In the genomic region with DNA sequence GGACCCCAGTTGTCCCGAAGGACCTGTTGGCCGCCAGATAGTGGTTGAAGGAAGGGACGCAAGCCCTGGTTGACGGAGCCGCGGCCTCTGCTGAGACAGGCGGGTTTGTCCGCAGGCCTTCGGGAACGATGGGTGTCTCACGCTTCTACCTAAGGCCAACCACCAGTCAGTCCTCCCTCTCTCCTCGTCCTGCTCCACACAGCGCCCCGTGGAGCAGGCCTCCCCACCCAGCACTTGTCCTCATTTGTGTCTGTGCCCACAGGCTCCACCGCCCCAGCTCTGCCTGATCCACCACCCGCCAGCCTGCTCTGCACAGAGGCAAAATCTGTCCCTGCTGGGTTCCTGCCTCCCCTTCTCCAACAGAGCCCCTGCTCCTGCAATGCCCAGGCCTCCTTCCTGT, we compare ENCODE assay signal across 36 cellular contexts. TPM values are rescaled to one million over a fixed set of nuclear protein-coding genes. Genes with fewer than 3 reads are reported as not detected.
"Had no signal": no experiment of that assay in that cellular context is flagged by ENCODE, and none has a peak within 500 bp of the region (broad histone marks: within the 10 kb centered on the region; RNA-seq: fewer than 3 reads in every experiment).

No MANE protein-coding gene starts in this region.

- H3K4me1 Mint-ChIP-seq: activated B cell treated with CpG ODN at 0.5 μM for 24 hours; activated CD4-positive, alpha-beta T cell treated with anti-CD3 and anti-CD28 coated beads, Interleukin-2, amount 10 ng/mL, durations not matched to agents 24 days and 14 days; activated naive CD4-positive, alpha-beta T cell treated with anti-CD3 and anti-CD28 coated beads, Interleukin-2, amount 10 ng/mL, durations not matched to agents 7 days and 5 days; activated naive CD4-positive, alpha-beta T cell treated with anti-CD3 and anti-CD28 coated beads, Interleukin-2, amount 50 U/mL, for 24 hours; activated naive CD8-positive, alpha-beta T cell treated with anti-CD3 and anti-CD28 coated beads, Interleukin-2, amount 10 ng/mL, durations not matched to agents 7 days and 5 days; activated naive CD8-positive, alpha-beta T cell treated with anti-CD3 and anti-CD28 coated beads, Interleukin-2, amount 50 U/mL, for 24 hours; central memory CD8-positive, alpha-beta T cell had no signal

- H3K4me3 ChIP-seq: ascending aorta, cardiac muscle cell had no signal

- H3K4me1 ChIP-seq: ascending aorta had no signal

- H3K36me3 ChIP-seq: ascending aorta, cardiac muscle cell had no signal

- H3K9me3 Mint-ChIP-seq: activated CD4-positive, alpha-beta memory T cell treated with anti-CD3 and anti-CD28 coated beads for 36 hours; activated CD4-positive, alpha-beta T cell treated with anti-CD3 and anti-CD28 coated beads, Interleukin-2, amount 10 ng/mL, durations not matched to agents 24 days and 14 days; activated naive CD8-positive, alpha-beta T cell treated with anti-CD3 and anti-CD28 coated beads, Interleukin-2, amount 10 ng/mL, durations not matched to agents 7 days and 5 days; activated T-cell treated with anti-CD3 and anti-CD28 coated beads, Interleukin-2, amount 50 U/mL, for 4 hours; T-helper 2 cell treated with Interferon-gamma antibody and Interleukin-4, amounts not matched to agents 5 μg/mL and 100 μg/mL, for 36 hours had no signal

- DNase-seq: activated B cell treated with CpG ODN at 0.5 μM for 24 hours; activated CD4-positive, alpha-beta memory T cell treated with anti-CD3 and anti-CD28 coated beads for 36 hours; activated CD4-positive, alpha-beta T cell treated with anti-CD3 and anti-CD28 coated beads for 4 hours; activated CD4-positive, alpha-beta T cell treated with anti-CD3 and anti-CD28 coated beads, Interleukin-2, amount 10 ng/mL, durations not matched to agents 24 days and 14 days; activated CD4-positive, alpha-beta T cell treated with anti-CD3 and anti-CD28 coated beads, Interleukin-2, amount 50 U/mL, for 1 hour; activated CD4-positive, alpha-beta T cell treated with anti-CD3 and anti-CD28 coated beads, Interleukin-2, amount 50 U/mL, for 4 hours; activated CD4-positive, CD25-positive, alpha-beta regulatory T cell treated with anti-CD3 and anti-CD28 coated beads, Interleukin-2, amount 50 U/mL, for 72 hours; activated CD8-positive, alpha-beta memory T cell treated with anti-CD3 and anti-CD28 coated beads, Interleukin-2, amount 50 U/mL, for 4 hours; activated CD8-positive, alpha-beta T cell treated with anti-CD3 and anti-CD28 coated beads for 36 hours; activated effector memory CD4-positive, alpha-beta T cell treated with Interleukin-2 at 50 U/mL for 16 hours; activated gamma-delta T cell; activated naive CD4-positive, alpha-beta T cell treated with anti-CD3 and anti-CD28 coated beads, Interleukin-2, amount 10 ng/mL, durations not matched to agents 7 days and 5 days; activated naive CD4-positive, alpha-beta T cell treated with Interleukin-2 at 50 U/mL for 16 hours; activated naive CD8-positive, alpha-beta T cell treated with anti-CD3 and anti-CD28 coated beads, Interleukin-2, amount 10 ng/mL, durations not matched to agents 7 days and 5 days; activated naive CD8-positive, alpha-beta T cell treated with anti-CD3 and anti-CD28 coated beads, Interleukin-2, amount 50 U/mL, for 24 hours; activated T-cell treated with anti-CD3 and anti-CD28 coated beads for 4 hours; activated T-cell treated with anti-CD3 and anti-CD28 coated beads, Interleukin-2, amount 50 U/mL, for 1 hour; activated T-cell treated with anti-CD3 and anti-CD28 coated beads, Interleukin-2, amount 50 U/mL, for 4 hours; amygdala; anterior cingulate cortex; caudate nucleus; T-helper 1 cell; T-helper 2 cell; T-helper 9 cell had no signal

- H3K27ac Mint-ChIP-seq: activated B cell treated with CpG ODN at 0.5 μM for 24 hours; activated CD4-positive, alpha-beta memory T cell treated with anti-CD3 and anti-CD28 coated beads for 36 hours; activated CD4-positive, alpha-beta T cell treated with anti-CD3 and anti-CD28 coated beads, Interleukin-2, amount 10 ng/mL, durations not matched to agents 24 days and 14 days; activated CD8-positive, alpha-beta T cell treated with anti-CD3 and anti-CD28 coated beads for 36 hours; activated naive CD4-positive, alpha-beta T cell treated with anti-CD3 and anti-CD28 coated beads, Interleukin-2, amount 10 ng/mL, durations not matched to agents 7 days and 5 days; activated naive CD4-positive, alpha-beta T cell treated with anti-CD3 and anti-CD28 coated beads, Interleukin-2, amount 50 U/mL, for 24 hours; activated naive CD8-positive, alpha-beta T cell; activated naive CD8-positive, alpha-beta T cell treated with anti-CD3 and anti-CD28 coated beads, Interleukin-2, amount 10 ng/mL, durations not matched to agents 7 days and 5 days; activated naive CD8-positive, alpha-beta T cell treated with anti-CD3 and anti-CD28 coated beads, Interleukin-2, amount 50 U/mL, for 24 hours; activated T-helper 2 cell treated with anti-CD3 and anti-CD28 coated beads, Interferon-gamma antibody, Interleukin-2, Interleukin-4, amounts not matched to agents 10 μg/mL and 5 μg/mL and 100 μg/mL, durations not matched to agents 14 hours and 24 hours and 36 hours; brain; T-helper 1 cell treated with Interleukin-12 subunit alpha and Interleukin-12 subunit beta and Interleukin-4 antibody, amounts not matched to agents 30 μg/mL and 1 μg/mL, for 36 hours; T-helper 2 cell treated with Interferon-gamma antibody and Interleukin-4, amounts not matched to agents 5 μg/mL and 100 μg/mL, for 36 hours had no signal

- H3K27ac ChIP-seq: ascending aorta, cardiac muscle cell, VCaP had no signal

- H3K27me3 Mint-ChIP-seq: activated B cell treated with CpG ODN at 0.5 μM for 24 hours; activated CD4-positive, alpha-beta memory T cell treated with anti-CD3 and anti-CD28 coated beads for 36 hours; activated CD4-positive, alpha-beta T cell treated with anti-CD3 and anti-CD28 coated beads, Interleukin-2, amount 10 ng/mL, durations not matched to agents 24 days and 14 days; activated naive CD4-positive, alpha-beta T cell treated with anti-CD3 and anti-CD28 coated beads, Interleukin-2, amount 10 ng/mL, durations not matched to agents 7 days and 5 days; activated naive CD4-positive, alpha-beta T cell treated with anti-CD3 and anti-CD28 coated beads, Interleukin-2, amount 50 U/mL, for 24 hours; activated naive CD8-positive, alpha-beta T cell treated with anti-CD3 and anti-CD28 coated beads, Interleukin-2, amount 10 ng/mL, durations not matched to agents 7 days and 5 days; central memory CD8-positive, alpha-beta T cell had no signal

- H3K4me3 Mint-ChIP-seq: activated B cell treated with CpG ODN at 0.5 μM for 24 hours; activated CD4-positive, alpha-beta memory T cell treated with anti-CD3 and anti-CD28 coated beads for 36 hours; activated CD4-positive, alpha-beta T cell treated with anti-CD3 and anti-CD28 coated beads, Interleukin-2, amount 10 ng/mL, durations not matched to agents 24 days and 14 days; activated CD8-positive, alpha-beta T cell treated with anti-CD3 and anti-CD28 coated beads for 36 hours; activated naive CD4-positive, alpha-beta T cell treated with anti-CD3 and anti-CD28 coated beads, Interleukin-2, amount 10 ng/mL, durations not matched to agents 7 days and 5 days; activated naive CD4-positive, alpha-beta T cell treated with anti-CD3 and anti-CD28 coated beads, Interleukin-2, amount 50 U/mL, for 24 hours; activated naive CD8-positive, alpha-beta T cell; activated naive CD8-positive, alpha-beta T cell treated with anti-CD3 and anti-CD28 coated beads, Interleukin-2, amount 10 ng/mL, durations not matched to agents 7 days and 5 days; activated naive CD8-positive, alpha-beta T cell treated with anti-CD3 and anti-CD28 coated beads, Interleukin-2, amount 50 U/mL, for 24 hours; activated T-cell treated with anti-CD3 and anti-CD28 coated beads, Interleukin-2, amount 50 U/mL, for 4 hours; brain; central memory CD8-positive, alpha-beta T cell; T-helper 1 cell treated with Interleukin-12 subunit alpha and Interleukin-12 subunit beta and Interleukin-4 antibody, amounts not matched to agents 30 μg/mL and 1 μg/mL, for 36 hours; T-helper 2 cell treated with Interferon-gamma antibody and Interleukin-4, amounts not matched to agents 5 μg/mL and 100 μg/mL, for 36 hours had no signal

- H3K9me3 ChIP-seq: ascending aorta had no signal

- ATAC-seq: activated CD8-positive, alpha-beta T cell treated with anti-CD3 and anti-CD28 coated beads for 36 hours; activated naive CD8-positive, alpha-beta T cell treated with anti-CD3 and anti-CD28 coated beads, Interleukin-2, amount 50 U/mL, for 24 hours; activated T-cell treated with anti-CD3 and anti-CD28 coated beads, Interleukin-2, amount 50 U/mL, for 4 hours had no signal

- H3K36me3 Mint-ChIP-seq: activated CD4-positive, alpha-beta memory T cell treated with anti-CD3 and anti-CD28 coated beads for 36 hours; activated naive CD4-positive, alpha-beta T cell treated with anti-CD3 and anti-CD28 coated beads, Interleukin-2, amount 10 ng/mL, durations not matched to agents 7 days and 5 days; activated naive CD4-positive, alpha-beta T cell treated with anti-CD3 and anti-CD28 coated beads, Interleukin-2, amount 50 U/mL, for 24 hours; activated naive CD8-positive, alpha-beta T cell; activated naive CD8-positive, alpha-beta T cell treated with anti-CD3 and anti-CD28 coated beads, Interleukin-2, amount 10 ng/mL, durations not matched to agents 7 days and 5 days had no signal

- H3K27me3 ChIP-seq: ascending aorta, cardiac muscle cell had no signal

RNA-seq across cellular contexts. Expression of gene RIMBP2, which starts 41.0 kb away (rescaled TPM):
- total RNA-seq: activated B cell treated with CpG ODN at 0.5 μM for 24 hours; activated CD4-positive, alpha-beta T cell treated with anti-CD3 and anti-CD28 coated beads, Interleukin-2, amount 10 ng/mL, durations not matched to agents 24 days and 14 days; activated CD8-positive, alpha-beta memory T cell treated with anti-CD3 and anti-CD28 coated beads for 36 hours; activated CD8-positive, alpha-beta T cell treated with anti-CD3 and anti-CD28 coated beads for 36 hours; activated naive CD8-positive, alpha-beta T cell treated with anti-CD3 and anti-CD28 coated beads, Interleukin-2, amount 10 ng/mL, durations not matched to agents 7 days and 5 days; activated T-cell treated with anti-CD3 and anti-CD28 coated beads, Interleukin-2, amount 50 U/mL, for 4 hours; activated T-helper 2 cell treated with anti-CD3 and anti-CD28 coated beads, Interferon-gamma antibody, Interleukin-2, Interleukin-4, amounts not matched to agents 10 μg/mL and 5 μg/mL and 100 μg/mL, durations not matched to agents 14 hours and 24 hours and 36 hours; ascending aorta; bronchial epithelial cell had no signal
